In the genomic region with DNA sequence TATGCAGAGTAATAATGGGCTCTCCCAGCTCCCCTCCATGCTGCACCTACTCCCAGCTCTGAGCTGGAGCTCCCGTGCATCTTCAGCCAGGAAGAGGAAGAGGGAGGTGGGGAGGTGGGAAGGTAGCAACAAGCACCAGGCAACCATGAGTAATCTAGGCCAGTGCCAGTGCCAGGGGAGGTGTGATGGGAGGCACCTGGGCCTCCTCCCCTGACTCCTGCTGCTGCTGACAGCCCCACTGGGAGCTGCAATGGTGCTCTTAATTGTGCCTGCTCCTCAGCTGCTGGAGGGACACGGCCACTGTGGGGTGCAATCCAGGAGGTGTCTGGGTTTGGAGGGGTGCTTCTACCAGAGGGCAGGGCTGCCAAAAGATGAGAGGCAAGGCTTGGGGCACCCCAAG, we compare ENCODE assay signal across 17 cellular contexts.
DNase-seq lines count a peak whose midpoint lies in the region; ATAC-seq and TF ChIP-seq lines count a peak whose summit lies in the region.
"Had no signal": no experiment of that assay in that cellular context is flagged by ENCODE, and none has a peak within 500 bp of the region (broad histone marks: within the 10 kb centered on the region; RNA-seq: fewer than 3 reads in every experiment).

No MANE protein-coding gene starts in this region.

- DNase-seq in COR-L47 (lab: John Stamatoyannopoulos, UW) (peak; percentile 18), foreskin keratinocyte (no peak), nucleus accumbens (lab: John Stamatoyannopoulos, UW) (peak in 40 of 56 donors; percentile 6 to 85 (median 42)), AG08396 (ENCODE audit: low spot score) (no peak), dermis blood vessel endothelial cell (no peak), AML-193 (lab: John Stamatoyannopoulos, UW) (no peak)
- DNase-seq: ACHN, GDM1, H7, KG1, NCI-H1436, NCI-H1930, NCI-H2171, NCI-H774, PC-9 had no signal

- POLR2A ChIA-PET in HEK293 (lab: Yijun Ruan, JAX), result no interaction called here

- no peak overlapping the region for H3K4me3 ChIP-seq in HEK293 (ENCODE audit: low read depth, low read length)
- H3K4me3 ChIP-seq: PC-9 had no signal

- H3K36me3 ChIP-seq in HEK293 (ENCODE audit: control insufficient read depth in 2 of 2, insufficient read depth in 1 of 2, low read length in 2 of 2), result no peaks in the 10 kb centered on the region

- peak; percentile 18 for ATAC-seq in foreskin keratinocyte

- TF ChIP-seq CTCF in HEK293 (tag by site-specific recombination; IDR thresholded peaks at IDR 0.05) (no peak), foreskin keratinocyte (conservative IDR thresholded peaks at IDR 0.05) (no peak)

- H3K4me1 ChIP-seq in HEK293 (ENCODE audit: control insufficient read depth, insufficient read depth, low read length) (no peaks in the 10 kb centered on the region), foreskin keratinocyte (no peaks in the 10 kb centered on the region)

- no peaks in the 10 kb centered on the region for H3K9me3 ChIP-seq in HEK293 (ENCODE audit: control insufficient read depth, insufficient read depth, low read depth, low read length)

- CTCF ChIA-PET in HEK293 (lab: Yijun Ruan, JAX), result interaction anchor here (0.7 to 1.8 kb wide), 2 partner anchors 13 to 185 kb away, joined by 4 to 5 read pairs; no protein-coding TSS in a partner anchor

- H3K27me3 ChIP-seq in foreskin keratinocyte, result peaks cover 5% of the 10 kb centered on the region

- H3K27ac ChIP-seq in HEK293 (ENCODE audit: extremely low read depth, low read depth, low read length) (no peak overlapping the region), foreskin keratinocyte (no peak overlapping the region)
- H3K27ac ChIP-seq: PC-9, RWPE1 had no signal

TF ChIP-seq in HEK293, 187 proteins besides CTCF, POLR2A, EP300 and RAD21:
- peak; percentile 72 for TF ChIP-seq GLIS1 (tag by site-specific recombination; IDR thresholded peaks at IDR 0.05)
- no peak for TF ChIP-seq ZBTB21 (tag by site-specific recombination; IDR thresholded peaks at IDR 0.05)
- no peak for TF ChIP-seq GLI4 (tag by site-specific recombination; IDR thresholded peaks at IDR 0.05)
- no peak for TF ChIP-seq ZNF211 (tag by site-specific recombination; IDR thresholded peaks at IDR 0.05; ENCODE audit: low read depth)
- no peak for TF ChIP-seq HOXA7 (CRISPR knock-in tag; IDR thresholded peaks at IDR 0.05; ENCODE audit: borderline replicate concordance)

Comparison
In these comparisons a context has a peak if more than half of its experiments do, and no peak if none do; other contexts are left out.
1. DNase-seq: peak in COR-L47 (single experiment) and nucleus accumbens (40 of 56); none in foreskin keratinocyte (0 of 2), AG08396 (single experiment), dermis blood vessel endothelial cell (single experiment) and AML-193 (0 of 2).